16 cellular contexts compared by ENCODE assay signal in the genomic region with DNA sequence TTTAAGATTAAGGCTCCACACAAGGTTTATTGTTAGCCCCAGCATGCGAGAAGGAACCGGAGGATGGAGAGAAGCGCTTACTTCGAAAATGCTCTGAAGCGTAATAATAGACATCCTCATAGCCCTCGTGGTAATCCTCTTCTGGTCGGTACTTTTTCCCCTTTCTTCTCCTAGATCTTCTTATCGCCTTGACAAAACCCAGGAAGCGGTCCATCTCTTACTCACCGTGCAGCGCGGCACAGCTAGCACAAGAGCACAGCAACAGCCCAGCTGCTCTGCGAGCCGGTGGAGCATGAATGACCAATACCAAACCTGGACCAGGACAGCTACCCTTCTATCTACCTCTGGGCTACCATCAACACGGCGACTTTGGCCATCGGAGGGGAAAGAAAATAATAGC.
A peak's percentile ranks its signal among the peaks of the same experiment; 100 is the strongest.
DNase-seq lines count a peak whose midpoint lies in the region; ATAC-seq and TF ChIP-seq lines count a peak whose summit lies in the region.
"Had no signal": no experiment of that assay in that cellular context is flagged by ENCODE, and none has a peak within 500 bp of the region (broad histone marks: within the 10 kb centered on the region; RNA-seq: fewer than 3 reads in every experiment).

No MANE protein-coding gene starts in this region.

- no peak for ATAC-seq in left lung

- in situ Hi-C loops in brain microvascular endothelial cell (cut with HindIII; ENCODE audit: low pct_ligation_motif_present, low sequenced_read_pairs): no loop called here

- H3K27me3 ChIP-seq in left lung: no peaks in the 10 kb centered on the region
- H3K27me3 ChIP-seq in brain microvascular endothelial cell (replicated peaks): peaks cover 5% of the 10 kb centered on the region
- H3K27me3 ChIP-seq: esophagus squamous epithelium had no signal

- no peaks in the 10 kb centered on the region for H3K36me3 ChIP-seq in left lung
- no peaks in the 10 kb centered on the region for H3K36me3 ChIP-seq in brain microvascular endothelial cell (replicated peaks)
- H3K36me3 ChIP-seq: esophagus squamous epithelium had no signal

- no peak overlapping the region for H3K4me3 ChIP-seq in left lung
- no peak overlapping the region for H3K4me3 ChIP-seq in brain microvascular endothelial cell (ENCODE audit: low read depth, low read length)
- H3K4me3 ChIP-seq: esophagus squamous epithelium, smooth muscle cell had no signal

- no peaks in the 10 kb centered on the region for H3K9me3 ChIP-seq in left lung
- H3K9me3 ChIP-seq: esophagus squamous epithelium had no signal

- intact Hi-C loops in posterior cingulate gyrus (cut with DNase I): no loop called here
- intact Hi-C loops in left lung (cut with DNase I): no loop called here

- no peaks in the 10 kb centered on the region for H3K4me1 ChIP-seq in left lung
- H3K4me1 ChIP-seq: esophagus squamous epithelium had no signal

- TF ChIP-seq CTCF in left lung (IDR thresholded peaks at IDR 0.05) (no peak), brain microvascular endothelial cell (IDR thresholded peaks at IDR 0.05; ENCODE audit: low read depth, low read length, missing control alignments) (no peak)

- peak in 2 of 3 experiments; percentile 84 to 88 for DNase-seq in NCI-H1417 (lab: John Stamatoyannopoulos, UW)
- DNase-seq in NCI-H1417 treated with DMSO at 0.1 percent for 48 hours (lab: John Stamatoyannopoulos, UW): no peak
- peak; percentile 32 for DNase-seq in NCI-H526 treated with DMSO at 0.1 percent for 48 hours (lab: John Stamatoyannopoulos, UW)
- peak; percentile 31 for DNase-seq in foreskin melanocyte
- peak in 8 of 10 donors; percentile 15 to 91 (median 46) for DNase-seq in posterior cingulate gyrus
- DNase-seq in left lung: no peak
- no peak for DNase-seq in HPDE6-E6E7 (ENCODE audit: extremely low spot score)
- no peak for DNase-seq in brain microvascular endothelial cell
- DNase-seq: 8988T; activated CD4-positive, alpha-beta memory T cell treated with anti-CD3 and anti-CD28 coated beads for 36 hours; activated gamma-delta T cell treated with Interleukin-2 at 50 U/mL for 16 hours; Calu3; esophagus squamous epithelium; RPMI8226; T1000 had no signal

- H3K27ac ChIP-seq in left lung: no peak overlapping the region
- H3K27ac ChIP-seq in brain microvascular endothelial cell: no peak overlapping the region
- H3K27ac ChIP-seq: esophagus squamous epithelium had no signal

Comparison
In these comparisons a context has a peak if more than half of its experiments do, and no peak if none do; other contexts are left out.
1. DNase-seq: peak in NCI-H1417 (2 of 3), NCI-H526 treated with DMSO at 0.1 percent for 48 hours (single experiment), foreskin melanocyte (single experiment) and posterior cingulate gyrus (8 of 10); none in NCI-H1417 treated with DMSO at 0.1 percent for 48 hours (single experiment), left lung (0 of 2), HPDE6-E6E7 (single experiment) and brain microvascular endothelial cell (single experiment).